ENCODE assay signal across 13 cellular contexts in the genomic region with DNA sequence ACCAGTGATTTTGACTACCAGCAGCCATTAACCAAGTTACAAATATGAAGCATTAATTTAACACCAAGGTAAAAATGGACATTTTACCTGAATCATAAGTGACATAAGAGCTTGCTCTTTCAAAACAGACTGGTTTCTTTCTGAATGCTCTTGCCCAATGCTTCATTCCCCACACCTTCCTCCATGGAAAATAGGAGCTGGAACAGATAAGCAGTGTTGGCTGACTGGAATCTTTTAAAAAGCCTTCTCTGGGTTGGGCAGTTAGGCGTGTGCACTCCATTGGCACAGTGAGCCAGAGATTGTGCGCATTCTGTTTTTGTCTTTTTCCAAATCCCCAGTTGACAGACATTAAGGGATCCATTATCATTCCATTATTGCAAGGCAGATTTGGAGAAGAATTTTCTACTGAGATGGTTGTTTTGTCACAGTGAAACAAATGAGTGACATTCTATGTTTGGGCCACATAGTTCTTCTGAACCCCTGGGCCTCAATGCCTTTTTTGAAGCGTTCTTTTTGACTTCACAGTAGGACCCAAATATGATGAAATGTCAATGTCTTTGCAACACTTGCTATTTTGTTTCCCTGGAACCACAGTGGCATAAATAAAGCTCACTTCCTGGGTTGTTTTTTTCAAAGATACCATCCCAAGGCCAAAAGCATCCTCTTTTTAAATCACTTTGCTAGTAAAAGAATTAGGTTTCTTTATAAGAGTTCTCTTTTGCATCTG. TPM values are rescaled to one million over a fixed set of nuclear protein-coding genes. Genes with fewer than 3 reads are reported as not detected.
DNase-seq lines count a peak whose midpoint lies in the region; ATAC-seq, FAIRE-seq and TF ChIP-seq lines count a peak whose summit lies in the region.
"Had no signal": no experiment of that assay in that cellular context is flagged by ENCODE, and none has a peak within 500 bp of the region (broad histone marks: within the 10 kb centered on the region; RNA-seq: fewer than 3 reads in every experiment).

No MANE protein-coding gene starts in this region.

- no peak for TF ChIP-seq POLR2A in heart left ventricle (IDR thresholded peaks at IDR 0.05)
- no peak for TF ChIP-seq POLR2A in uterus (IDR thresholded peaks at IDR 0.05)

- H3K27me3 ChIP-seq in heart left ventricle (no peaks in the 10 kb centered on the region), right atrium auricular region (no peaks in the 10 kb centered on the region), uterus (no peaks in the 10 kb centered on the region)
- H3K27me3 ChIP-seq: brain microvascular endothelial cell, sigmoid colon had no signal

- intact Hi-C loops in heart left ventricle (cut with DNase I), result no loop called here
- intact Hi-C loops in cardiac septum (cut with DNase I), result no loop called here
- intact Hi-C loops in uterus (cut with DNase I; ENCODE audit: low total_unique reads), result no loop called here

- FAIRE-seq in GM19239 (lab: Jason Lieb, UNC), result no peak

- H3K9me3 ChIP-seq in heart left ventricle (no peaks in the 10 kb centered on the region), right atrium auricular region (no peaks in the 10 kb centered on the region), uterus (no peaks in the 10 kb centered on the region)
- H3K9me3 ChIP-seq: sigmoid colon had no signal

- no peak for TF ChIP-seq CTCF in heart left ventricle (IDR thresholded peaks at IDR 0.05)
- no peak for TF ChIP-seq CTCF in right atrium auricular region (IDR thresholded peaks at IDR 0.05)
- no peak for TF ChIP-seq CTCF in uterus (IDR thresholded peaks at IDR 0.05)

- peaks cover 0 to 59% (median 14%) of the 10 kb centered on the region in 12 donors for H3K4me1 ChIP-seq in heart left ventricle
- peaks cover 0 to 22% of the 10 kb centered on the region in 2 donors for H3K4me1 ChIP-seq in right atrium auricular region
- no peaks in the 10 kb centered on the region for H3K4me1 ChIP-seq in uterus

- DNase-seq in heart left ventricle (no peak), cardiac septum (ENCODE audit: low spot score) (no peak), right atrium auricular region (ENCODE audit: low spot score) (no peak), uterus (no peak), GM19239 (ENCODE audit: insufficient read length, low spot score) (no peak), AG08396 (ENCODE audit: low spot score) (no peak)
- DNase-seq: brain microvascular endothelial cell, H9, NCI-H2029, NCI-H446 treated with DMSO at 0.1 percent for 48 hours, sigmoid colon had no signal

- peak in 3 of 4 donors; percentile 50 to 80 (median 72) for ATAC-seq in heart left ventricle

- H3K4me3 ChIP-seq in heart left ventricle, result no peak overlapping the region
- no peak overlapping the region for H3K4me3 ChIP-seq in right atrium auricular region
- no peak overlapping the region for H3K4me3 ChIP-seq in uterus
- H3K4me3 ChIP-seq: sigmoid colon had no signal

- WGBS in heart left ventricle, 4 donors, result 80 to 94% (median 89%) methylated on average over 3 of the region's 3 CpGs

- H3K27ac ChIP-seq in heart left ventricle, result peak overlapping the region in 3 of 12 donors; percentile 8 to 56 (median 46)
- H3K27ac ChIP-seq in angular gyrus (ENCODE audit: low read depth, low read length), result peak overlapping the region; percentile 62
- peak overlapping the region; percentile 0 to 39 for H3K27ac ChIP-seq in right atrium auricular region
- H3K27ac ChIP-seq in uterus, result peak overlapping the region; percentile 25 to 44
- H3K27ac ChIP-seq: brain microvascular endothelial cell, HL-60 had no signal

- H3K36me3 ChIP-seq in heart left ventricle (no peaks in the 10 kb centered on the region), right atrium auricular region (no peaks in the 10 kb centered on the region), uterus (no peaks in the 10 kb centered on the region)
- H3K36me3 ChIP-seq: brain microvascular endothelial cell, sigmoid colon had no signal

RNA-seq across cellular contexts. Expression of gene LRRC8B, which starts 32.2 kb away (rescaled TPM):
- total RNA-seq in heart left ventricle, result 10 to 100 TPM in 1 of 9 donors, 1 to 10 TPM in 8; 3.4 to 10.4 (median 5.0) TPM
- 1 to 10 TPM in 1 of 2 donors, under 1 TPM in 1; 0.91 to 4.7 TPM for polyA plus RNA-seq in heart left ventricle
- total RNA-seq in cardiac septum, result 4.5 TPM
- total RNA-seq in right atrium auricular region, result 1 to 10 TPM; 5.5 to 8.2 TPM
- 1 to 10 TPM; 1.0 to 9.8 (median 7.6) TPM for total RNA-seq in uterus
